2 cellular contexts compared by ENCODE assay signal in the genomic region with DNA sequence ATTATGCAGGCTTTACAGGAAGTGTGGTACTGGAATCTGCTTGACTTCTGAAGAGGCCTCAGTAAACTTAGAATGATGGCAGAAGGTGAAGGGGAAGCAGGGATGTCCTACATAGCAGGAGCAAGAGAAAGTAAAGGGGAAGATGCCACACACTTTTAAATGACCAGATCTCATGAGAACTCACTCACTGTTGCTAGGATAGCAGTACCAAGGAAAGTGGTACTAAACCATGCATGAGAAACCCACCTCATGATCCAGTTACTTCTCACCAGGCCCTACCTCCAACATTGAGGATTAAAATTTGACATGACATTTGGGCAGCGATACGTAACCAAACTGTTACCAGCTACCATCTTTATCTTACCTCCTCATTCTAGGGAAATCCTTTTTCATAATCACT.
TF ChIP-seq lines count a peak whose summit lies in the region.

No MANE protein-coding gene starts in this region.

TF ChIP-seq in HepG2, 621 proteins besides CTCF, POLR2A, EP300 and RAD21:
- TF ChIP-seq TMF1 (CRISPR knock-in tag; IDR thresholded peaks at IDR 0.05; ENCODE audit: low read depth) = no peak
- TF ChIP-seq CENPX (CRISPR knock-in tag; IDR thresholded peaks at IDR 0.05) = no peak
- no peak for TF ChIP-seq HOXA9 (CRISPR knock-in tag; IDR thresholded peaks at IDR 0.05; ENCODE audit: borderline replicate concordance)
- TF ChIP-seq RBM22 (optimal IDR thresholded peaks at IDR 0.05; ENCODE audit: low read length) = peak; percentile 35

TF ChIP-seq in HEK293, 187 proteins besides CTCF, POLR2A, EP300 and RAD21:
- TF ChIP-seq ZNF785 (tag by site-specific recombination; IDR thresholded peaks at IDR 0.05) = no peak
- TF ChIP-seq ZNF600 (tag by site-specific recombination; IDR thresholded peaks at IDR 0.05) = no peak
- no peak for TF ChIP-seq PRDM10 (tag by site-specific recombination; IDR thresholded peaks at IDR 0.05)
- TF ChIP-seq PRDM1 (tag by site-specific recombination; IDR thresholded peaks at IDR 0.05) = peak; percentile 90
- no peak for TF ChIP-seq ZNF843 (tag by site-specific recombination; IDR thresholded peaks at IDR 0.05)
- TF ChIP-seq BCL6B (tag by site-specific recombination; IDR thresholded peaks at IDR 0.05) = no peak
- no peak for TF ChIP-seq TSHZ1 (tag by site-specific recombination; IDR thresholded peaks at IDR 0.05; ENCODE audit: borderline replicate concordance)
